Comparison of ENCODE assay signal across 2 cellular contexts in genomic region chr6:13495112-13495765, GRCh38.
TF ChIP-seq lines count a peak whose summit lies in the region.

No MANE protein-coding gene starts in this region.

TF ChIP-seq in GM23338, 12 proteins besides CTCF, POLR2A, EP300 and RAD21:
- TF ChIP-seq CREB1 (CRISPR knock-in tag; IDR thresholded peaks at IDR 0.05; ENCODE audit: low read depth) (no peak), POLR2AphosphoS5 (IDR thresholded peaks at IDR 0.05; ENCODE audit: low read depth) (no peak), EZH2phosphoT487 (IDR thresholded peaks at IDR 0.05; ENCODE audit: unreplicated experiment) (no peak), JUNB (IDR thresholded peaks at IDR 0.05; ENCODE audit: unreplicated experiment) (no peak), ZNF114 (CRISPR knock-in tag; IDR thresholded peaks at IDR 0.05) (no peak), EZH2 (IDR thresholded peaks at IDR 0.05; ENCODE audit: low read depth, unreplicated experiment) (no peak), ZNF331 (CRISPR knock-in tag; IDR thresholded peaks at IDR 0.05; ENCODE audit: low read depth) (no peak), NANOG (IDR thresholded peaks at IDR 0.05; ENCODE audit: borderline replicate concordance) (no peak)
- TF ChIP-seq, protein P1, sequence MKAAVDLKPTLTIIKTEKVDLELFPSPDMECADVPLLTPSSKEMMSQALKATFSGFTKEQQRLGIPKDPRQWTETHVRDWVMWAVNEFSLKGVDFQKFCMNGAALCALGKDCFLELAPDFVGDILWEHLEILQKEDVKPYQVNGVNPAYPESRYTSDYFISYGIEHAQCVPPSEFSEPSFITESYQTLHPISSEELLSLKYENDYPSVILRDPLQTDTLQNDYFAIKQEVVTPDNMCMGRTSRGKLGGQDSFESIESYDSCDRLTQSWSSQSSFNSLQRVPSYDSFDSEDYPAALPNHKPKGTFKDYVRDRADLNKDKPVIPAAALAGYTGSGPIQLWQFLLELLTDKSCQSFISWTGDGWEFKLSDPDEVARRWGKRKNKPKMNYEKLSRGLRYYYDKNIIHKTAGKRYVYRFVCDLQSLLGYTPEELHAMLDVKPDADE (IDR thresholded peaks at IDR 0.05) = no peak
- TF ChIP-seq, protein P2, sequence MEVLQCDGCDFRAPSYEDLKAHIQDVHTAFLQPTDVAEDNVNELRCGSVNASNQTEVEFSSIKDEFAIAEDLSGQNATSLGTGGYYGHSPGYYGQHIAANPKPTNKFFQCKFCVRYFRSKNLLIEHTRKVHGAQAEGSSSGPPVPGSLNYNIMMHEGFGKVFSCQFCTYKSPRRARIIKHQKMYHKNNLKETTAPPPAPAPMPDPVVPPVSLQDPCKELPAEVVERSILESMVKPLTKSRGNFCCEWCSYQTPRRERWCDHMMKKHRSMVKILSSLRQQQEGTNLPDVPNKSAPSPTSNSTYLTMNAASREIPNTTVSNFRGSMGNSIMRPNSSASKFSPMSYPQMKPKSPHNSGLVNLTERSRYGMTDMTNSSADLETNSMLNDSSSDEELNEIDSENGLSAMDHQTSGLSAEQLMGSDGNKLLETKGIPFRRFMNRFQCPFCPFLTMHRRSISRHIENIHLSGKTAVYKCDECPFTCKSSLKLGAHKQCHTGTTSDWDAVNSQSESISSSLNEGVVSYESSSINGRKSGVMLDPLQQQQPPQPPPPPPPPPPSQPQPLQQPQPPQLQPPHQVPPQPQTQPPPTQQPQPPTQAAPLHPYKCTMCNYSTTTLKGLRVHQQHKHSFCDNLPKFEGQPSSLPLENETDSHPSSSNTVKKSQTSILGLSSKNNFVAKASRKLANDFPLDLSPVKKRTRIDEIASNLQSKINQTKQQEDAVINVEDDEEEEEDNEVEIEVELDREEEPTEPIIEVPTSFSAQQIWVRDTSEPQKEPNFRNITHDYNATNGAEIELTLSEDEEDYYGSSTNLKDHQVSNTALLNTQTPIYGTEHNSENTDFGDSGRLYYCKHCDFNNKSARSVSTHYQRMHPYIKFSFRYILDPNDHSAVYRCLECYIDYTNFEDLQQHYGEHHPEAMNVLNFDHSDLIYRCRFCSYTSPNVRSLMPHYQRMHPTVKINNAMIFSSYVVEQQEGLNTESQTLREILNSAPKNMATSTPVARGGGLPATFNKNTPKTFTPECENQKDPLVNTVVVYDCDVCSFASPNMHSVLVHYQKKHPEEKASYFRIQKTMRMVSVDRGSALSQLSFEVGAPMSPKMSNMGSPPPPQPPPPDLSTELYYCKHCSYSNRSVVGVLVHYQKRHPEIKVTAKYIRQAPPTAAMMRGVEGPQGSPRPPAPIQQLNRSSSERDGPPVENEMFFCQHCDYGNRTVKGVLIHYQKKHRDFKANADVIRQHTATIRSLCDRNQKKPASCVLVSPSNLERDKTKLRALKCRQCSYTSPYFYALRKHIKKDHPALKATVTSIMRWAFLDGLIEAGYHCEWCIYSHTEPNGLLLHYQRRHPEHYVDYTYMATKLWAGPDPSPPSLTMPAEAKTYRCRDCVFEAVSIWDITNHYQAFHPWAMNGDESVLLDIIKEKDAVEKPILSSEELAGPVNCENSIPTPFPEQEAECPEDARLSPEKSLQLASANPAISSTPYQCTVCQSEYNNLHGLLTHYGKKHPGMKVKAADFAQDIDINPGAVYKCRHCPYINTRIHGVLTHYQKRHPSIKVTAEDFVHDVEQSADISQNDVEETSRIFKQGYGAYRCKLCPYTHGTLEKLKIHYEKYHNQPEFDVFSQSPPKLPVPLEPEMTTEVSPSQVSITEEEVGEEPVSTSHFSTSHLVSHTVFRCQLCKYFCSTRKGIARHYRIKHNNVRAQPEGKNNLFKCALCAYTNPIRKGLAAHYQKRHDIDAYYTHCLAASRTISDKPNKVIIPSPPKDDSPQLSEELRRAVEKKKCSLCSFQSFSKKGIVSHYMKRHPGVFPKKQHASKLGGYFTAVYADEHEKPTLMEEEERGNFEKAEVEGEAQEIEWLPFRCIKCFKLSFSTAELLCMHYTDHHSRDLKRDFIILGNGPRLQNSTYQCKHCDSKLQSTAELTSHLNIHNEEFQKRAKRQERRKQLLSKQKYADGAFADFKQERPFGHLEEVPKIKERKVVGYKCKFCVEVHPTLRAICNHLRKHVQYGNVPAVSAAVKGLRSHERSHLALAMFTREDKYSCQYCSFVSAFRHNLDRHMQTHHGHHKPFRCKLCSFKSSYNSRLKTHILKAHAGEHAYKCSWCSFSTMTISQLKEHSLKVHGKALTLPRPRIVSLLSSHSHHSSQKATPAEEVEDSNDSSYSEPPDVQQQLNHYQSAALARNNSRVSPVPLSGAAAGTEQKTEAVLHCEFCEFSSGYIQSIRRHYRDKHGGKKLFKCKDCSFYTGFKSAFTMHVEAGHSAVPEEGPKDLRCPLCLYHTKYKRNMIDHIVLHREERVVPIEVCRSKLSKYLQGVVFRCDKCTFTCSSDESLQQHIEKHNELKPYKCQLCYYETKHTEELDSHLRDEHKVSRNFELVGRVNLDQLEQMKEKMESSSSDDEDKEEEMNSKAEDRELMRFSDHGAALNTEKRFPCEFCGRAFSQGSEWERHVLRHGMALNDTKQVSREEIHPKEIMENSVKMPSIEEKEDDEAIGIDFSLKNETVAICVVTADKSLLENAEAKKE (CRISPR knock-in tag; IDR thresholded peaks at IDR 0.05) = no peak
- TF ChIP-seq, protein P3, sequence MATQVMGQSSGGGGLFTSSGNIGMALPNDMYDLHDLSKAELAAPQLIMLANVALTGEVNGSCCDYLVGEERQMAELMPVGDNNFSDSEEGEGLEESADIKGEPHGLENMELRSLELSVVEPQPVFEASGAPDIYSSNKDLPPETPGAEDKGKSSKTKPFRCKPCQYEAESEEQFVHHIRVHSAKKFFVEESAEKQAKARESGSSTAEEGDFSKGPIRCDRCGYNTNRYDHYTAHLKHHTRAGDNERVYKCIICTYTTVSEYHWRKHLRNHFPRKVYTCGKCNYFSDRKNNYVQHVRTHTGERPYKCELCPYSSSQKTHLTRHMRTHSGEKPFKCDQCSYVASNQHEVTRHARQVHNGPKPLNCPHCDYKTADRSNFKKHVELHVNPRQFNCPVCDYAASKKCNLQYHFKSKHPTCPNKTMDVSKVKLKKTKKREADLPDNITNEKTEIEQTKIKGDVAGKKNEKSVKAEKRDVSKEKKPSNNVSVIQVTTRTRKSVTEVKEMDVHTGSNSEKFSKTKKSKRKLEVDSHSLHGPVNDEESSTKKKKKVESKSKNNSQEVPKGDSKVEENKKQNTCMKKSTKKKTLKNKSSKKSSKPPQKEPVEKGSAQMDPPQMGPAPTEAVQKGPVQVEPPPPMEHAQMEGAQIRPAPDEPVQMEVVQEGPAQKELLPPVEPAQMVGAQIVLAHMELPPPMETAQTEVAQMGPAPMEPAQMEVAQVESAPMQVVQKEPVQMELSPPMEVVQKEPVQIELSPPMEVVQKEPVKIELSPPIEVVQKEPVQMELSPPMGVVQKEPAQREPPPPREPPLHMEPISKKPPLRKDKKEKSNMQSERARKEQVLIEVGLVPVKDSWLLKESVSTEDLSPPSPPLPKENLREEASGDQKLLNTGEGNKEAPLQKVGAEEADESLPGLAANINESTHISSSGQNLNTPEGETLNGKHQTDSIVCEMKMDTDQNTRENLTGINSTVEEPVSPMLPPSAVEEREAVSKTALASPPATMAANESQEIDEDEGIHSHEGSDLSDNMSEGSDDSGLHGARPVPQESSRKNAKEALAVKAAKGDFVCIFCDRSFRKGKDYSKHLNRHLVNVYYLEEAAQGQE (IDR thresholded peaks at IDR 0.05; ENCODE audit: unreplicated experiment) = no peak

TF ChIP-seq in H1, 55 proteins besides CTCF, POLR2A, EP300 and RAD21:
- TF ChIP-seq SAP30 (IDR thresholded peaks at IDR 0.05; ENCODE audit: insufficient read depth, insufficient replicate concordance, low read length) (no peak), RNF2 (IDR thresholded peaks at IDR 0.05; ENCODE audit: borderline replicate concordance, low read depth, low read length, missing control alignments, poor library complexity, severe bottlenecking) (no peak), SIRT6 (IDR thresholded peaks at IDR 0.05; ENCODE audit: low read length) (no peak), CBX8 (IDR thresholded peaks at IDR 0.05; ENCODE audit: borderline replicate concordance, low read depth, low read length) (no peak)
